8 cellular contexts compared by ENCODE assay signal in genomic region chr14:78848234-78848820, GRCh38.
DNase-seq lines count a peak whose midpoint lies in the region; ATAC-seq and TF ChIP-seq lines count a peak whose summit lies in the region.

No MANE protein-coding gene starts in this region.

- H3K27me3 Mint-ChIP-seq in activated CD8-positive, alpha-beta T cell treated with anti-CD3 and anti-CD28 coated beads for 36 hours: peaks cover 2% of the 10 kb centered on the region

- H3K4me1 Mint-ChIP-seq in activated CD8-positive, alpha-beta T cell treated with anti-CD3 and anti-CD28 coated beads for 36 hours (ENCODE audit: low read depth): no peaks in the 10 kb centered on the region

- POLR2A ChIA-PET in activated CD8-positive, alpha-beta T cell treated with anti-CD3 and anti-CD28 coated beads for 36 hours (lab: Charles Lee): no interaction called here

- H3K4me3 Mint-ChIP-seq in activated CD8-positive, alpha-beta T cell treated with anti-CD3 and anti-CD28 coated beads for 36 hours: no peak overlapping the region

- no peak overlapping the region for H3K4me2 ChIP-seq in smooth muscle cell

- no peaks in the 10 kb centered on the region for H3K79me2 ChIP-seq in smooth muscle cell (ENCODE audit: low read depth)

- CTCF ChIA-PET in activated CD8-positive, alpha-beta T cell treated with anti-CD3 and anti-CD28 coated beads for 36 hours (lab: Charles Lee): interaction anchor here (1.1 to 2.5 kb wide), 5 partner anchors 9 to 113 kb away, joined by 3 to 10 read pairs (median 4); no protein-coding TSS in a partner anchor

- H3K9me3 ChIP-seq in left ventricle myocardium inferior (replicated peaks) (no peaks in the 10 kb centered on the region), smooth muscle cell (replicated peaks; ENCODE audit: low read depth) (no peaks in the 10 kb centered on the region)

- H2AFZ ChIP-seq in smooth muscle cell (ENCODE audit: low read depth): no peak overlapping the region

- no peak overlapping the region for H3K27ac Mint-ChIP-seq in activated CD8-positive, alpha-beta T cell treated with anti-CD3 and anti-CD28 coated beads for 36 hours

- H3K27ac ChIP-seq in left ventricle myocardium inferior (replicated peaks) (no peak overlapping the region), smooth muscle cell (ENCODE audit: low read depth) (no peak overlapping the region)

- peak; percentile 72 for TF ChIP-seq CTCF in activated CD8-positive, alpha-beta T cell treated with anti-CD3 and anti-CD28 coated beads for 36 hours (IDR thresholded peaks at IDR 0.05)
- TF ChIP-seq CTCF in left ventricle myocardium inferior (IDR thresholded peaks at IDR 0.05; ENCODE audit: borderline replicate concordance) (peak; percentile 82), smooth muscle cell (IDR thresholded peaks at IDR 0.05; ENCODE audit: borderline replicate concordance, insufficient read depth, poor library complexity, severe bottlenecking) (peak; percentile 99)

- no peaks in the 10 kb centered on the region for H3K36me3 Mint-ChIP-seq in activated CD8-positive, alpha-beta T cell treated with anti-CD3 and anti-CD28 coated beads for 36 hours (ENCODE audit: low read depth)

- peak; percentile 86 for ATAC-seq in GM18517 (IDR thresholded peaks at IDR 0.05; ENCODE audit: unreplicated experiment)
- peak; percentile 87 for ATAC-seq in HG02943 (IDR thresholded peaks at IDR 0.05; ENCODE audit: low read depth, unreplicated experiment)
- ATAC-seq in activated CD8-positive, alpha-beta T cell treated with anti-CD3 and anti-CD28 coated beads for 36 hours: peak; percentile 49

- H3K4me1 ChIP-seq in left ventricle myocardium inferior (no peaks in the 10 kb centered on the region), smooth muscle cell (ENCODE audit: low read depth) (peaks cover 19% of the 10 kb centered on the region)

- intact Hi-C loops in activated CD8-positive, alpha-beta T cell treated with anti-CD3 and anti-CD28 coated beads for 36 hours (cut with micrococcal nuclease): no loop called here
- intact Hi-C loops in left ventricle myocardium inferior (cut with micrococcal nuclease): no loop called here

- no peak overlapping the region for H3K4me3 ChIP-seq in left ventricle myocardium inferior
- no peak overlapping the region for H3K4me3 ChIP-seq in smooth muscle cell

- no peaks in the 10 kb centered on the region for H3F3A ChIP-seq in smooth muscle cell (ENCODE audit: low read depth)

- H3K9ac ChIP-seq in smooth muscle cell (ENCODE audit: low read depth): no peak overlapping the region

- H3K36me3 ChIP-seq in left ventricle myocardium inferior (no peaks in the 10 kb centered on the region), smooth muscle cell (ENCODE audit: low read depth) (no peaks in the 10 kb centered on the region)

- WGBS in smooth muscle cell (ENCODE audit: low lambda C conversion rate): 25% methylated on average over 6 of the region's 6 CpGs

- H3K9me3 Mint-ChIP-seq in activated CD8-positive, alpha-beta T cell treated with anti-CD3 and anti-CD28 coated beads for 36 hours: no peaks in the 10 kb centered on the region

- no peaks in the 10 kb centered on the region for H4K20me1 ChIP-seq in smooth muscle cell (ENCODE audit: low read depth)

- peaks cover 22% of the 10 kb centered on the region for H3K27me3 ChIP-seq in left ventricle myocardium inferior (ENCODE audit: low read depth)
- peaks cover 11% of the 10 kb centered on the region for H3K27me3 ChIP-seq in smooth muscle cell (ENCODE audit: low read depth)

- DNase-seq in COLO829 (ENCODE audit: low spot score) (peak; percentile 48), NCI-H1694 treated with DMSO at 0.1 percent for 48 hours (lab: John Stamatoyannopoulos, UW) (peak; percentile 38), left ventricle myocardium inferior (no peak), smooth muscle cell (lab: John Stamatoyannopoulos, UW; ENCODE audit: unreplicated experiment) (no peak), mucosa of gallbladder (ENCODE audit: low spot score) (no peak)
- peak; percentile 6 for DNase-seq in activated CD8-positive, alpha-beta T cell treated with anti-CD3 and anti-CD28 coated beads for 36 hours

Comparison
In these comparisons a context has a peak if more than half of its experiments do, and no peak if none do; other contexts are left out.
1. DNase-seq: peak in COLO829 (single experiment), NCI-H1694 treated with DMSO at 0.1 percent for 48 hours (single experiment) and activated CD8-positive, alpha-beta T cell treated with anti-CD3 and anti-CD28 coated beads for 36 hours (single experiment); none in left ventricle myocardium inferior (single experiment), smooth muscle cell (single experiment) and mucosa of gallbladder (single experiment).
2. Peak in every context shown above with its lines, with median percentiles within 50 percentile points of each other: ATAC-seq and CTCF ChIP-seq.